10 cellular contexts compared by ENCODE assay signal in genomic region chr9:93028448-93029006, GRCh38. TPM values are rescaled to one million over a fixed set of nuclear protein-coding genes. Genes with fewer than 3 reads are reported as not detected.
DNase-seq lines count a peak whose midpoint lies in the region; ATAC-seq, FAIRE-seq and TF ChIP-seq lines count a peak whose summit lies in the region.
"Had no signal": no experiment of that assay in that cellular context is flagged by ENCODE, and none has a peak within 500 bp of the region (broad histone marks: within the 10 kb centered on the region; RNA-seq: fewer than 3 reads in every experiment).

No MANE protein-coding gene starts in this region.

- no peak overlapping the region for H3K27ac Mint-ChIP-seq in HFFc6
- H3K27ac Mint-ChIP-seq: brain had no signal

- H3K4me3 Mint-ChIP-seq in HFFc6 = no peak overlapping the region
- H3K4me3 Mint-ChIP-seq: brain had no signal

- no peak for ATAC-seq in GM18870 (IDR thresholded peaks at IDR 0.05; ENCODE audit: unreplicated experiment)

- H3K27me3 Mint-ChIP-seq in HFFc6 (ENCODE audit: insufficient read depth) = peaks cover 19% of the 10 kb centered on the region
- H3K27me3 Mint-ChIP-seq: brain had no signal

- H3K36me3 Mint-ChIP-seq in HFFc6 (ENCODE audit: low read depth) = no peaks in the 10 kb centered on the region
- H3K36me3 Mint-ChIP-seq: brain had no signal

- peak; percentile 77 for FAIRE-seq in GM19239 (lab: Jason Lieb, UNC)

- H3K9me3 Mint-ChIP-seq in HFFc6 = no peaks in the 10 kb centered on the region
- H3K9me3 Mint-ChIP-seq: brain had no signal

- TF ChIP-seq CTCF in HFFc6 (IDR thresholded peaks at IDR 0.05) = no peak

- DNase-seq in GM19239 (ENCODE audit: insufficient read length, low spot score) = peak; percentile 69
- DNase-seq in SIG-M5 treated with dmso at 0.1 percent for 504 hours (lab: John Stamatoyannopoulos, UW; ENCODE audit: unreplicated experiment) = peak; percentile 87
- DNase-seq in activated gamma-delta T cell treated with anti-CD3 and anti-CD28 coated beads, Interleukin-2, amount 50 U/mL, for 16 hours (ENCODE audit: low read depth) = peak; percentile 51
- peak; percentile 19 to 33 (median 26) for DNase-seq in stimulated activated CD4-positive, alpha-beta T cell treated with anti-CD3 and anti-CD28 coated beads, TNF-alpha, amount 100 ng/mL, for 24 hours (ENCODE audit: low read depth in 3 of 3)
- no peak for DNase-seq in COLO829 (ENCODE audit: low spot score)
- DNase-seq in HFFc6 = no peak
- no peak for DNase-seq in NCI-H226
- DNase-seq: left cardiac atrium had no signal

- no peaks in the 10 kb centered on the region for H3K4me1 Mint-ChIP-seq in HFFc6 (ENCODE audit: low read depth)

RNA-seq across cellular contexts. Expression of gene SUSD3, which starts 30.0 kb away (rescaled TPM):
- total RNA-seq in HFFc6 (2021; fragmentation: NEBNext Ultra II Directional; extraction: Animal tissue kit (Norgen Biotek cat#: 25700)) = under 1 TPM in 2 of 6 experiments, not detected in 4; 0.28 to 0.76 TPM

Comparison
In these comparisons a context has a peak if more than half of its experiments do, and no peak if none do; other contexts are left out.
1. DNase-seq: peak in GM19239 (single experiment), SIG-M5 treated with dmso at 0.1 percent for 504 hours (single experiment), activated gamma-delta T cell treated with anti-CD3 and anti-CD28 coated beads, Interleukin-2, amount 50 U/mL, for 16 hours (single experiment) and stimulated activated CD4-positive, alpha-beta T cell treated with anti-CD3 and anti-CD28 coated beads, TNF-alpha, amount 100 ng/mL, for 24 hours (3 of 3); none in COLO829 (single experiment), HFFc6 (single experiment) and NCI-H226 (single experiment).